Comparison of ENCODE assay signal across 1 cellular context in the genomic region with DNA sequence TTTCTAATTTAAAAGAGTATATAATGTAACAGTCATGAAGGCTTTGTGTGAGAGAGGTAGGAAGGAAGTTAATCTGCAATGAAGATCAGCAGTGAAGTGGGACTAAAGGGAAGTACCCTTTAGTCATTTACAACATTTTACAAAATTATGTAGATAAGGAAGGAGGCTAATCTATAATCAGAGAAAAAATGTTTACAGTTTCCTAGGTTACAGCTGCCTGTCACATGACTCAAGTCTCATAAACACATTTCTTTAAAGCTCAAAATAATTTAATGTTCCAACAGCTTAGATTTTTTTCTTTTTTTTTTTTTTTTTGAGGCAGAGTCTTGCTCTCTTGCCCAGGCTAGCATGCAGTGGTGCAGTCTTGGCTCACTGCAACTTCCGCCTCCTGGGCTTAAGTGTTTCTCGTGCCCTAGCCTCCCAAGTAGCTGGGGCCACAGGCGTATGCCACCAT.
TF ChIP-seq lines count a peak whose summit lies in the region.

No MANE protein-coding gene starts in this region.

TF ChIP-seq in K562, 482 proteins besides CTCF, POLR2A, EP300 and RAD21 (continues in another document):
- TF ChIP-seq KHSRP (IDR thresholded peaks at IDR 0.05) (no peak), TARDBP (IDR thresholded peaks at IDR 0.05) (no peak), FOXJ2 (tag; IDR thresholded peaks at IDR 0.05) (peak; percentile 98), GATA2 (CRISPR knock-in tag; IDR thresholded peaks at IDR 0.05) (no peak), SRSF9 (IDR thresholded peaks at IDR 0.05; ENCODE audit: borderline replicate concordance, low read depth, low read length) (no peak), HIVEP1 (CRISPR knock-in tag; IDR thresholded peaks at IDR 0.05) (no peak), NR2C2 (CRISPR knock-in tag; IDR thresholded peaks at IDR 0.05) (no peak), NR2C2 (tag; IDR thresholded peaks at IDR 0.05) (0 out of 2 replicates have a peak, but pooled peaks have one; percentile 50), BRCA1 (IDR thresholded peaks at IDR 0.05) (no peak), BRCA1 (CRISPR knock-in tag; IDR thresholded peaks at IDR 0.05) (no peak), ZNF3 (CRISPR knock-in tag; IDR thresholded peaks at IDR 0.05) (no peak), TOE1 (IDR thresholded peaks at IDR 0.05; ENCODE audit: borderline replicate concordance) (peak; percentile 90), TOE1 (CRISPR knock-in tag; IDR thresholded peaks at IDR 0.05; ENCODE audit: borderline replicate concordance, low read depth) (no peak), DACH1 (IDR thresholded peaks at IDR 0.05; ENCODE audit: partially characterized antibody) (no peak), NCOA6 (IDR thresholded peaks at IDR 0.05) (no peak), SRSF7 (optimal IDR thresholded peaks at IDR 0.05; ENCODE audit: low read depth, low read length) (no peak), HMG20B (CRISPR knock-in tag; IDR thresholded peaks at IDR 0.05) (no peak), CCAR2 (IDR thresholded peaks at IDR 0.05; ENCODE audit: low read depth, low read length) (no peak), ZNF696 (CRISPR knock-in tag; conservative IDR thresholded peaks at IDR 0.05) (no peak), RAD51 (IDR thresholded peaks at IDR 0.05; ENCODE audit: borderline replicate concordance, low read depth) (peak; percentile 80), MCM2 (IDR thresholded peaks at IDR 0.05; ENCODE audit: low read depth) (no peak), SOX6 (IDR thresholded peaks at IDR 0.05) (no peak), ZNF133 (CRISPR knock-in tag; IDR thresholded peaks at IDR 0.05) (no peak), HCFC1 (IDR thresholded peaks at IDR 0.05; ENCODE audit: low read depth, low read length) (no peak), MBD2 (IDR thresholded peaks at IDR 0.05; ENCODE audit: borderline replicate concordance, low read depth) (no peak), ESRRA (IDR thresholded peaks at IDR 0.05; ENCODE audit: borderline replicate concordance, low read depth) (no peak), KAT8 (IDR thresholded peaks at IDR 0.05; ENCODE audit: low read depth) (no peak), SIN3B (IDR thresholded peaks at IDR 0.05; ENCODE audit: low read depth) (no peak), KLF1 (tag; IDR thresholded peaks at IDR 0.05) (no peak), RFX1 (IDR thresholded peaks at IDR 0.05) (peak; percentile 76), GTF2F1 (IDR thresholded peaks at IDR 0.05; ENCODE audit: low read depth, low read length) (no peak), U2AF2 (optimal IDR thresholded peaks at IDR 0.05; ENCODE audit: low read depth, low read length) (no peak), FOXA3 (CRISPR knock-in tag; conservative IDR thresholded peaks at IDR 0.05 in 1 of 2, IDR thresholded peaks at IDR 0.05 in 1 of 2) (no peak), ZNF431 (CRISPR knock-in tag; IDR thresholded peaks at IDR 0.05) (no peak), NR2F6 (CRISPR knock-in tag; IDR thresholded peaks at IDR 0.05) (no peak), ZNF263 (CRISPR knock-in tag; IDR thresholded peaks at IDR 0.05; ENCODE audit: borderline replicate concordance) (no peak), PURB (CRISPR knock-in tag; IDR thresholded peaks at IDR 0.05; ENCODE audit: low read depth) (no peak), DPF2 (IDR thresholded peaks at IDR 0.05) (0 out of 2 replicates have a peak, but pooled peaks have one; percentile 16)
- TF ChIP-seq, protein P1, sequence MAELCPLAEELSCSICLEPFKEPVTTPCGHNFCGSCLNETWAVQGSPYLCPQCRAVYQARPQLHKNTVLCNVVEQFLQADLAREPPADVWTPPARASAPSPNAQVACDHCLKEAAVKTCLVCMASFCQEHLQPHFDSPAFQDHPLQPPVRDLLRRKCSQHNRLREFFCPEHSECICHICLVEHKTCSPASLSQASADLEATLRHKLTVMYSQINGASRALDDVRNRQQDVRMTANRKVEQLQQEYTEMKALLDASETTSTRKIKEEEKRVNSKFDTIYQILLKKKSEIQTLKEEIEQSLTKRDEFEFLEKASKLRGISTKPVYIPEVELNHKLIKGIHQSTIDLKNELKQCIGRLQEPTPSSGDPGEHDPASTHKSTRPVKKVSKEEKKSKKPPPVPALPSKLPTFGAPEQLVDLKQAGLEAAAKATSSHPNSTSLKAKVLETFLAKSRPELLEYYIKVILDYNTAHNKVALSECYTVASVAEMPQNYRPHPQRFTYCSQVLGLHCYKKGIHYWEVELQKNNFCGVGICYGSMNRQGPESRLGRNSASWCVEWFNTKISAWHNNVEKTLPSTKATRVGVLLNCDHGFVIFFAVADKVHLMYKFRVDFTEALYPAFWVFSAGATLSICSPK (IDR thresholded peaks at IDR 0.05; ENCODE audit: borderline replicate concordance) = no peak
- TF ChIP-seq, protein P2, sequence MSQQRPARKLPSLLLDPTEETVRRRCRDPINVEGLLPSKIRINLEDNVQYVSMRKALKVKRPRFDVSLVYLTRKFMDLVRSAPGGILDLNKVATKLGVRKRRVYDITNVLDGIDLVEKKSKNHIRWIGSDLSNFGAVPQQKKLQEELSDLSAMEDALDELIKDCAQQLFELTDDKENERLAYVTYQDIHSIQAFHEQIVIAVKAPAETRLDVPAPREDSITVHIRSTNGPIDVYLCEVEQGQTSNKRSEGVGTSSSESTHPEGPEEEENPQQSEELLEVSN (IDR thresholded peaks at IDR 0.05; ENCODE audit: borderline replicate concordance in 1 of 2, extremely low read depth in 1 of 2, insufficient read depth in 1 of 2, insufficient read length in 1 of 2, low read depth in 1 of 2, low read length in 1 of 2, poor library complexity in 1 of 2, severe bottlenecking in 1 of 2) = no peak
- TF ChIP-seq, protein P3, sequence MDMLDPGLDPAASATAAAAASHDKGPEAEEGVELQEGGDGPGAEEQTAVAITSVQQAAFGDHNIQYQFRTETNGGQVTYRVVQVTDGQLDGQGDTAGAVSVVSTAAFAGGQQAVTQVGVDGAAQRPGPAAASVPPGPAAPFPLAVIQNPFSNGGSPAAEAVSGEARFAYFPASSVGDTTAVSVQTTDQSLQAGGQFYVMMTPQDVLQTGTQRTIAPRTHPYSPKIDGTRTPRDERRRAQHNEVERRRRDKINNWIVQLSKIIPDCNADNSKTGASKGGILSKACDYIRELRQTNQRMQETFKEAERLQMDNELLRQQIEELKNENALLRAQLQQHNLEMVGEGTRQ (CRISPR knock-in tag; IDR thresholded peaks at IDR 0.05) = peak; percentile 39; the same call in 1 of the 2 replicates
- TF ChIP-seq, protein P4, sequence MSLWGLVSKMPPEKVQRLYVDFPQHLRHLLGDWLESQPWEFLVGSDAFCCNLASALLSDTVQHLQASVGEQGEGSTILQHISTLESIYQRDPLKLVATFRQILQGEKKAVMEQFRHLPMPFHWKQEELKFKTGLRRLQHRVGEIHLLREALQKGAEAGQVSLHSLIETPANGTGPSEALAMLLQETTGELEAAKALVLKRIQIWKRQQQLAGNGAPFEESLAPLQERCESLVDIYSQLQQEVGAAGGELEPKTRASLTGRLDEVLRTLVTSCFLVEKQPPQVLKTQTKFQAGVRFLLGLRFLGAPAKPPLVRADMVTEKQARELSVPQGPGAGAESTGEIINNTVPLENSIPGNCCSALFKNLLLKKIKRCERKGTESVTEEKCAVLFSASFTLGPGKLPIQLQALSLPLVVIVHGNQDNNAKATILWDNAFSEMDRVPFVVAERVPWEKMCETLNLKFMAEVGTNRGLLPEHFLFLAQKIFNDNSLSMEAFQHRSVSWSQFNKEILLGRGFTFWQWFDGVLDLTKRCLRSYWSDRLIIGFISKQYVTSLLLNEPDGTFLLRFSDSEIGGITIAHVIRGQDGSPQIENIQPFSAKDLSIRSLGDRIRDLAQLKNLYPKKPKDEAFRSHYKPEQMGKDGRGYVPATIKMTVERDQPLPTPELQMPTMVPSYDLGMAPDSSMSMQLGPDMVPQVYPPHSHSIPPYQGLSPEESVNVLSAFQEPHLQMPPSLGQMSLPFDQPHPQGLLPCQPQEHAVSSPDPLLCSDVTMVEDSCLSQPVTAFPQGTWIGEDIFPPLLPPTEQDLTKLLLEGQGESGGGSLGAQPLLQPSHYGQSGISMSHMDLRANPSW (CRISPR knock-in tag; IDR thresholded peaks at IDR 0.05) = no peak
- TF ChIP-seq, protein P5, sequence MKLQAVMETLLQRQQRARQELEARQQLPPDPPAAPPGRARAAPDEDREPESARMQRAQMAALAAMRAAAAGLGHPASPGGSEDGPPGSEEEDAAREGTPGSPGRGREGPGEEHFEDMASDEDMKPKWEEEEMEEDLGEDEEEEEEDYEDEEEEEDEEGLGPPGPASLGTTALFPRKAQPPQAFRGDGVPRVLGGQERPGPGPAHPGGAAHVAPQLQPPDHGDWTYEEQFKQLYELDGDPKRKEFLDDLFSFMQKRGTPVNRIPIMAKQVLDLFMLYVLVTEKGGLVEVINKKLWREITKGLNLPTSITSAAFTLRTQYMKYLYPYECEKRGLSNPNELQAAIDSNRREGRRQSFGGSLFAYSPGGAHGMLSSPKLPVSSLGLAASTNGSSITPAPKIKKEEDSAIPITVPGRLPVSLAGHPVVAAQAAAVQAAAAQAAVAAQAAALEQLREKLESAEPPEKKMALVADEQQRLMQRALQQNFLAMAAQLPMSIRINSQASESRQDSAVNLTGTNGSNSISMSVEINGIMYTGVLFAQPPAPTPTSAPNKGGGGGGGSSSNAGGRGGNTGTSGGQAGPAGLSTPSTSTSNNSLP (IDR thresholded peaks at IDR 0.05; ENCODE audit: borderline replicate concordance, low read depth, low read length) = no peak
- TF ChIP-seq, protein P6, sequence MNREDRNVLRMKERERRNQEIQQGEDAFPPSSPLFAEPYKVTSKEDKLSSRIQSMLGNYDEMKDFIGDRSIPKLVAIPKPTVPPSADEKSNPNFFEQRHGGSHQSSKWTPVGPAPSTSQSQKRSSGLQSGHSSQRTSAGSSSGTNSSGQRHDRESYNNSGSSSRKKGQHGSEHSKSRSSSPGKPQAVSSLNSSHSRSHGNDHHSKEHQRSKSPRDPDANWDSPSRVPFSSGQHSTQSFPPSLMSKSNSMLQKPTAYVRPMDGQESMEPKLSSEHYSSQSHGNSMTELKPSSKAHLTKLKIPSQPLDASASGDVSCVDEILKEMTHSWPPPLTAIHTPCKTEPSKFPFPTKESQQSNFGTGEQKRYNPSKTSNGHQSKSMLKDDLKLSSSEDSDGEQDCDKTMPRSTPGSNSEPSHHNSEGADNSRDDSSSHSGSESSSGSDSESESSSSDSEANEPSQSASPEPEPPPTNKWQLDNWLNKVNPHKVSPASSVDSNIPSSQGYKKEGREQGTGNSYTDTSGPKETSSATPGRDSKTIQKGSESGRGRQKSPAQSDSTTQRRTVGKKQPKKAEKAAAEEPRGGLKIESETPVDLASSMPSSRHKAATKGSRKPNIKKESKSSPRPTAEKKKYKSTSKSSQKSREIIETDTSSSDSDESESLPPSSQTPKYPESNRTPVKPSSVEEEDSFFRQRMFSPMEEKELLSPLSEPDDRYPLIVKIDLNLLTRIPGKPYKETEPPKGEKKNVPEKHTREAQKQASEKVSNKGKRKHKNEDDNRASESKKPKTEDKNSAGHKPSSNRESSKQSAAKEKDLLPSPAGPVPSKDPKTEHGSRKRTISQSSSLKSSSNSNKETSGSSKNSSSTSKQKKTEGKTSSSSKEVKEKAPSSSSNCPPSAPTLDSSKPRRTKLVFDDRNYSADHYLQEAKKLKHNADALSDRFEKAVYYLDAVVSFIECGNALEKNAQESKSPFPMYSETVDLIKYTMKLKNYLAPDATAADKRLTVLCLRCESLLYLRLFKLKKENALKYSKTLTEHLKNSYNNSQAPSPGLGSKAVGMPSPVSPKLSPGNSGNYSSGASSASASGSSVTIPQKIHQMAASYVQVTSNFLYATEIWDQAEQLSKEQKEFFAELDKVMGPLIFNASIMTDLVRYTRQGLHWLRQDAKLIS (CRISPR knock-in tag; IDR thresholded peaks at IDR 0.05) = 0 out of 2 replicates have a peak, but pooled peaks have one; percentile 5
- TF ChIP-seq, protein P7, sequence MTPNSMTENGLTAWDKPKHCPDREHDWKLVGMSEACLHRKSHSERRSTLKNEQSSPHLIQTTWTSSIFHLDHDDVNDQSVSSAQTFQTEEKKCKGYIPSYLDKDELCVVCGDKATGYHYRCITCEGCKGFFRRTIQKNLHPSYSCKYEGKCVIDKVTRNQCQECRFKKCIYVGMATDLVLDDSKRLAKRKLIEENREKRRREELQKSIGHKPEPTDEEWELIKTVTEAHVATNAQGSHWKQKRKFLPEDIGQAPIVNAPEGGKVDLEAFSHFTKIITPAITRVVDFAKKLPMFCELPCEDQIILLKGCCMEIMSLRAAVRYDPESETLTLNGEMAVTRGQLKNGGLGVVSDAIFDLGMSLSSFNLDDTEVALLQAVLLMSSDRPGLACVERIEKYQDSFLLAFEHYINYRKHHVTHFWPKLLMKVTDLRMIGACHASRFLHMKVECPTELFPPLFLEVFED (CRISPR knock-in tag; conservative IDR thresholded peaks at IDR 0.05) = no peak
- TF ChIP-seq, protein P8, sequence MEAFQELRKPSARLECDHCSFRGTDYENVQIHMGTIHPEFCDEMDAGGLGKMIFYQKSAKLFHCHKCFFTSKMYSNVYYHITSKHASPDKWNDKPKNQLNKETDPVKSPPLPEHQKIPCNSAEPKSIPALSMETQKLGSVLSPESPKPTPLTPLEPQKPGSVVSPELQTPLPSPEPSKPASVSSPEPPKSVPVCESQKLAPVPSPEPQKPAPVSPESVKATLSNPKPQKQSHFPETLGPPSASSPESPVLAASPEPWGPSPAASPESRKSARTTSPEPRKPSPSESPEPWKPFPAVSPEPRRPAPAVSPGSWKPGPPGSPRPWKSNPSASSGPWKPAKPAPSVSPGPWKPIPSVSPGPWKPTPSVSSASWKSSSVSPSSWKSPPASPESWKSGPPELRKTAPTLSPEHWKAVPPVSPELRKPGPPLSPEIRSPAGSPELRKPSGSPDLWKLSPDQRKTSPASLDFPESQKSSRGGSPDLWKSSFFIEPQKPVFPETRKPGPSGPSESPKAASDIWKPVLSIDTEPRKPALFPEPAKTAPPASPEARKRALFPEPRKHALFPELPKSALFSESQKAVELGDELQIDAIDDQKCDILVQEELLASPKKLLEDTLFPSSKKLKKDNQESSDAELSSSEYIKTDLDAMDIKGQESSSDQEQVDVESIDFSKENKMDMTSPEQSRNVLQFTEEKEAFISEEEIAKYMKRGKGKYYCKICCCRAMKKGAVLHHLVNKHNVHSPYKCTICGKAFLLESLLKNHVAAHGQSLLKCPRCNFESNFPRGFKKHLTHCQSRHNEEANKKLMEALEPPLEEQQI (IDR thresholded peaks at IDR 0.05) = no peak
- TF ChIP-seq, protein P9, sequence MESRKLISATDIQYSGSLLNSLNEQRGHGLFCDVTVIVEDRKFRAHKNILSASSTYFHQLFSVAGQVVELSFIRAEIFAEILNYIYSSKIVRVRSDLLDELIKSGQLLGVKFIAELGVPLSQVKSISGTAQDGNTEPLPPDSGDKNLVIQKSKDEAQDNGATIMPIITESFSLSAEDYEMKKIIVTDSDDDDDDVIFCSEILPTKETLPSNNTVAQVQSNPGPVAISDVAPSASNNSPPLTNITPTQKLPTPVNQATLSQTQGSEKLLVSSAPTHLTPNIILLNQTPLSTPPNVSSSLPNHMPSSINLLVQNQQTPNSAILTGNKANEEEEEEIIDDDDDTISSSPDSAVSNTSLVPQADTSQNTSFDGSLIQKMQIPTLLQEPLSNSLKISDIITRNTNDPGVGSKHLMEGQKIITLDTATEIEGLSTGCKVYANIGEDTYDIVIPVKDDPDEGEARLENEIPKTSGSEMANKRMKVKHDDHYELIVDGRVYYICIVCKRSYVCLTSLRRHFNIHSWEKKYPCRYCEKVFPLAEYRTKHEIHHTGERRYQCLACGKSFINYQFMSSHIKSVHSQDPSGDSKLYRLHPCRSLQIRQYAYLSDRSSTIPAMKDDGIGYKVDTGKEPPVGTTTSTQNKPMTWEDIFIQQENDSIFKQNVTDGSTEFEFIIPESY (CRISPR knock-in tag; IDR thresholded peaks at IDR 0.05) = no peak
- TF ChIP-seq, protein P10, sequence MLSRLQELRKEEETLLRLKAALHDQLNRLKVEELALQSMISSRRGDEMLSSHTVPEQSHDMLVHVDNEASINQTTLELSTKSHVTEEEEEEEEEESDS (CRISPR knock-in tag; IDR thresholded peaks at IDR 0.05) = no peak
